In the genomic region with DNA sequence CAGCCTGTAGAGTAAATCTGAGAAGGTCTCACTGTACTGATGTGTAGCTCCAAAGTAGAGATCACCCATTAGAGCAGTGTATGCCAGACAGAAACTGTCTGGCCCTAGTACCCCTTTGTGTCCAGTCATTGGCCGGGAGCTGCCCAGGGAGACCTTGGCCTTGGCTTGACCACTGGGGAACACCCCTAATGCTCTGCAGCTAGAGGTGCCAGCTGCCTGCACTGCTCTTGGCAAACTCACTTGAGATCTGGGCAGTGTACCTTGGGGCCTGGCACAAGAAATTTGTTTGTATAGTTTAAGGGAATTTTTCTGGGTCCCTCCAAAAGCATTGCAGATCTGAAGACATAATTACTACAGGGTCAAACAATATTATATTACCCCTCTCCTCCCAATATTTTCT, we compare ENCODE assay signal across 27 cellular contexts.
"Had no signal": no experiment of that assay in that cellular context is flagged by ENCODE, and none has a peak within 500 bp of the region (broad histone marks: within the 10 kb centered on the region; RNA-seq: fewer than 3 reads in every experiment).

No MANE protein-coding gene starts in this region.

- H3K9me3 ChIP-seq: ascending aorta had no signal

- H3K36me3 ChIP-seq: ascending aorta, cardiac muscle cell had no signal

- H3K27me3 ChIP-seq: ascending aorta, cardiac muscle cell had no signal

- DNase-seq: activated B cell treated with CpG ODN at 0.5 μM for 24 hours; activated CD4-positive, alpha-beta memory T cell treated with anti-CD3 and anti-CD28 coated beads, Interleukin-2, amount 10 ng/mL, durations not matched to agents 7 days and 5 days; activated CD4-positive, alpha-beta T cell treated with anti-CD3 and anti-CD28 coated beads for 1 hour; activated CD4-positive, alpha-beta T cell treated with anti-CD3 and anti-CD28 coated beads for 36 hours; activated CD4-positive, alpha-beta T cell treated with anti-CD3 and anti-CD28 coated beads for 48 hours; activated CD4-positive, alpha-beta T cell treated with anti-CD3 and anti-CD28 coated beads, Interleukin-2, amount 10 ng/mL, durations not matched to agents 7 days and 5 days; activated CD4-positive, alpha-beta T cell treated with anti-CD3 and anti-CD28 coated beads, Interleukin-2, amount 50 U/mL, for 48 hours; activated CD8-positive, alpha-beta memory T cell treated with anti-CD3 and anti-CD28 coated beads for 24 hours; activated CD8-positive, alpha-beta memory T cell treated with anti-CD3 and anti-CD28 coated beads, Interleukin-2, amount 10 ng/mL, durations not matched to agents 7 days and 5 days; activated CD8-positive, alpha-beta memory T cell treated with anti-CD3 and anti-CD28 coated beads, Interleukin-2, amount 50 U/mL, for 48 hours; activated CD8-positive, alpha-beta T cell treated with anti-CD3 and anti-CD28 coated beads, Interleukin-2, amount 10 ng/mL, durations not matched to agents 7 days and 5 days; activated effector memory CD4-positive, alpha-beta T cell treated with Interleukin-2 at 50 U/mL for 16 hours; activated gamma-delta T cell; activated naive CD4-positive, alpha-beta T cell treated with anti-CD3 and anti-CD28 coated beads, Interleukin-2, amount 10 ng/mL, durations not matched to agents 7 days and 5 days; activated naive CD4-positive, alpha-beta T cell treated with Interleukin-2 at 50 U/mL for 16 hours; activated naive CD8-positive, alpha-beta T cell treated with anti-CD3 and anti-CD28 coated beads, Interleukin-2, amount 10 ng/mL, durations not matched to agents 7 days and 5 days; activated naive CD8-positive, alpha-beta T cell treated with anti-CD3 and anti-CD28 coated beads, Interleukin-2, amount 50 U/mL, for 24 hours; activated T-cell treated with anti-CD3 and anti-CD28 coated beads, Interleukin-2, amount 50 U/mL, for 24 hours; activated T-cell treated with anti-CD3 and anti-CD28 coated beads, Interleukin-2, amount 50 U/mL, for 48 hours; central memory CD4-positive, alpha-beta T cell; SW 1271; T-helper 1 cell; T-helper 2 cell; T-helper 9 cell had no signal

- H3K27ac ChIP-seq: ascending aorta, cardiac muscle cell, VCaP had no signal

- H3K4me1 ChIP-seq: ascending aorta had no signal

- H3K4me3 ChIP-seq: ascending aorta, cardiac muscle cell had no signal

- ATAC-seq: activated CD4-positive, alpha-beta T cell treated with anti-CD3 and anti-CD28 coated beads for 36 hours; activated CD8-positive, alpha-beta memory T cell treated with anti-CD3 and anti-CD28 coated beads, Interleukin-2, amount 10 ng/mL, durations not matched to agents 7 days and 5 days; activated CD8-positive, alpha-beta T cell treated with anti-CD3 and anti-CD28 coated beads, Interleukin-2, amount 10 ng/mL, durations not matched to agents 7 days and 5 days; activated naive CD8-positive, alpha-beta T cell treated with anti-CD3 and anti-CD28 coated beads, Interleukin-2, amount 50 U/mL, for 24 hours had no signal
